Comparison of ENCODE assay signal across 11 cellular contexts in genomic region chr10:114551310-114551972, GRCh38.
DNase-seq lines count a peak whose midpoint lies in the region; ATAC-seq and TF ChIP-seq lines count a peak whose summit lies in the region.
"Had no signal": no experiment of that assay in that cellular context is flagged by ENCODE, and none has a peak within 500 bp of the region (broad histone marks: within the 10 kb centered on the region; RNA-seq: fewer than 3 reads in every experiment).

No MANE protein-coding gene starts in this region.

- H3K27ac ChIP-seq in body of pancreas (peak overlapping the region in 3 of 4 donors; percentile 33 to 49 (median 48)), transverse colon (peak overlapping the region; percentile 58 to 71 (median 68))

- H3K4me1 Mint-ChIP-seq in Calu3 (ENCODE audit: low read depth, unreplicated experiment), result peaks cover 18% of the 10 kb centered on the region

- H3K27me3 Mint-ChIP-seq in Calu3 (ENCODE audit: unreplicated experiment), result no peaks in the 10 kb centered on the region
- H3K27me3 Mint-ChIP-seq: activated naive CD8-positive, alpha-beta T cell treated with anti-CD3 and anti-CD28 coated beads, Interleukin-2, amount 10 ng/mL, durations not matched to agents 7 days and 5 days had no signal

- TF ChIP-seq POLR2A in body of pancreas (IDR thresholded peaks at IDR 0.05) (no peak), transverse colon (IDR thresholded peaks at IDR 0.05) (no peak)

- ATAC-seq in body of pancreas (peak; percentile 43), HG02642 (IDR thresholded peaks at IDR 0.05; ENCODE audit: poor library complexity, unreplicated experiment) (no peak), GM18519 (IDR thresholded peaks at IDR 0.05; ENCODE audit: low FRiP score, unreplicated experiment) (no peak)
- ATAC-seq: stimulated activated naive CD8-positive, alpha-beta T cell treated with anti-CD3 and anti-CD28 coated beads, Interleukin-15, Interleukin-2, amounts not matched to agents 100 U/mL and 50 U/mL, for 24 hours had no signal

- H3K4me1 ChIP-seq in body of pancreas, result peaks cover 24% of the 10 kb centered on the region
- peaks cover 0 to 22% (median 11%) of the 10 kb centered on the region in 4 donors for H3K4me1 ChIP-seq in transverse colon

- intact Hi-C loops in body of pancreas (cut with DNase I) (loop anchor here (10.0 kb wide), 1 partner anchor 143 kb away; no protein-coding TSS in a partner anchor), transverse colon (cut with DNase I; ENCODE audit: low total_unique reads) (loop anchor here (5.0 kb wide), 1 partner anchor 231 kb away; no protein-coding TSS in a partner anchor), Calu3 (cut with micrococcal nuclease; ENCODE audit: unreplicated experiment) (no loop called here)

- H3K36me3 Mint-ChIP-seq in Calu3 (ENCODE audit: insufficient read depth, unreplicated experiment), result no peaks in the 10 kb centered on the region
- H3K36me3 Mint-ChIP-seq: activated naive CD8-positive, alpha-beta T cell treated with anti-CD3 and anti-CD28 coated beads, Interleukin-2, amount 10 ng/mL, durations not matched to agents 7 days and 5 days had no signal

- BruUV-seq in Calu3 (replicated peaks; lab: Mats Ljungman, UMichigan), result no TSS peak

- no peaks in the 10 kb centered on the region for H3K36me3 ChIP-seq in body of pancreas (replicated peaks in 1 of 2; ENCODE audit: insufficient read depth in 1 of 2, low read depth in 2 of 2)
- H3K36me3 ChIP-seq in transverse colon, result no peaks in the 10 kb centered on the region

- DNase-seq in NCI-H2081 (lab: John Stamatoyannopoulos, UW) (peak; percentile 15 to 75), NCI-H2081 treated with DMSO at 0.1 percent for 48 hours (lab: John Stamatoyannopoulos, UW) (no peak), body of pancreas (peak; percentile 66 to 85 (median 78)), left kidney (ENCODE audit: low read depth, low spot score) (peak; percentile 47), transverse colon (peak; percentile 80), Calu3 (no peak)
- DNase-seq: 8988T; activated naive CD8-positive, alpha-beta T cell treated with anti-CD3 and anti-CD28 coated beads, Interleukin-2, amount 10 ng/mL, durations not matched to agents 7 days and 5 days; stimulated activated naive CD8-positive, alpha-beta T cell treated with anti-CD3 and anti-CD28 coated beads, Interleukin-15, Interleukin-2, amounts not matched to agents 100 U/mL and 50 U/mL, for 24 hours had no signal

- H3K4me3 ChIP-seq in body of pancreas, result no peak overlapping the region
- H3K4me3 ChIP-seq in transverse colon, result peak overlapping the region in 2 of 4 donors; percentile 8 to 41

- H3K27me3 ChIP-seq in body of pancreas (no peaks in the 10 kb centered on the region), transverse colon (no peaks in the 10 kb centered on the region)

- 27 to 29% methylated on average over 6 of the region's 6 CpGs for WGBS in body of pancreas, 2 donors
- 33 to 36% methylated on average over 2 to 6 of the region's 6 CpGs for WGBS in transverse colon (ENCODE audit: low coverage in 1 of 2), 2 donors

- H3K4me3 Mint-ChIP-seq in Calu3 (ENCODE audit: low read depth, unreplicated experiment), result no peak overlapping the region
- H3K4me3 Mint-ChIP-seq: activated naive CD8-positive, alpha-beta T cell treated with anti-CD3 and anti-CD28 coated beads, Interleukin-2, amount 10 ng/mL, durations not matched to agents 7 days and 5 days had no signal

- H3K9me3 Mint-ChIP-seq in Calu3 (ENCODE audit: low read depth, unreplicated experiment), result no peaks in the 10 kb centered on the region
- H3K9me3 Mint-ChIP-seq: activated naive CD8-positive, alpha-beta T cell treated with anti-CD3 and anti-CD28 coated beads, Interleukin-2, amount 10 ng/mL, durations not matched to agents 7 days and 5 days had no signal

- CTCF ChIA-PET in Calu3 (lab: Charles Lee), result interaction anchor here (0.7 kb wide), 1 partner anchor 135 kb away, joined by 3 read pairs; no protein-coding TSS in a partner anchor

- no peak for TF ChIP-seq CTCF in body of pancreas (IDR thresholded peaks at IDR 0.05)
- no peak for TF ChIP-seq CTCF in transverse colon (IDR thresholded peaks at IDR 0.05)
- TF ChIP-seq CTCF in Calu3 (IDR thresholded peaks at IDR 0.05; ENCODE audit: unreplicated experiment), result no peak

- H3K27ac Mint-ChIP-seq in Calu3 (ENCODE audit: unreplicated experiment), result no peak overlapping the region
- H3K27ac Mint-ChIP-seq: activated naive CD8-positive, alpha-beta T cell treated with anti-CD3 and anti-CD28 coated beads, Interleukin-2, amount 10 ng/mL, durations not matched to agents 7 days and 5 days had no signal

- no peaks in the 10 kb centered on the region for H3K9me3 ChIP-seq in body of pancreas
- no peaks in the 10 kb centered on the region for H3K9me3 ChIP-seq in transverse colon

- TF ChIP-seq EP300 in transverse colon (IDR thresholded peaks at IDR 0.05; ENCODE audit: low read depth), result no peak

- in situ Hi-C loops in transverse colon (cut with MboI; ENCODE audit: low pct_ligation_motif_present in 1 of 4, low pct_unique_long_range_greater_than_20kb in 1 of 4, low sequenced_read_pairs in 3 of 4), result loop anchor here (5.0 to 10.0 kb wide), 3 partner anchors 143 to 233 kb away; no protein-coding TSS in a partner anchor

Comparison
In these comparisons a context has a peak if more than half of its experiments do, and no peak if none do; other contexts are left out.
1. DNase-seq: peak in NCI-H2081 (2 of 2), body of pancreas (4 of 4), left kidney (single experiment) and transverse colon (single experiment); none in NCI-H2081 treated with DMSO at 0.1 percent for 48 hours (single experiment) and Calu3 (single experiment).